ENCODE assay signal across 12 cellular contexts in genomic region chr2:64770781-64771334, GRCh38.
DNase-seq lines count a peak whose midpoint lies in the region; ATAC-seq and TF ChIP-seq lines count a peak whose summit lies in the region.
"Had no signal": no experiment of that assay in that cellular context is flagged by ENCODE, and none has a peak within 500 bp of the region (broad histone marks: within the 10 kb centered on the region; RNA-seq: fewer than 3 reads in every experiment).

No MANE protein-coding gene starts in this region.

- TF ChIP-seq CTCF in BJ (IDR thresholded peaks at IDR 0.05; ENCODE audit: insufficient read depth, low read depth, low read length) (0 out of 2 replicates have a peak, but pooled peaks have one; percentile 9), Panc1 (IDR thresholded peaks at IDR 0.05) (no peak)

- no peak overlapping the region for H3K23ac ChIP-seq in neuronal stem cell (ENCODE audit: low read depth, low read length, poor library complexity)

- intact Hi-C loops in Panc1 (cut with micrococcal nuclease; ENCODE audit: unreplicated experiment), result no loop called here

- H3K27ac ChIP-seq in Panc1 (ENCODE audit: low read length), result peak overlapping the region; percentile 55
- H3K27ac ChIP-seq in neuronal stem cell (replicated peaks; ENCODE audit: low read length), result no peak overlapping the region

- no peak overlapping the region for H2AK5ac ChIP-seq in neuronal stem cell (ENCODE audit: low read depth, low read length)

- no peak overlapping the region for H2AFZ ChIP-seq in neuronal stem cell (ENCODE audit: low read length)

- no peak overlapping the region for H2BK5ac ChIP-seq in neuronal stem cell (ENCODE audit: low read length)

- peak; percentile 6; the same call in 1 of the 2 replicates for ATAC-seq in Panc1
- ATAC-seq in GM18870 (IDR thresholded peaks at IDR 0.05; ENCODE audit: unreplicated experiment), result no peak
- ATAC-seq: activated T-helper 17 cell treated with anti-CD3 and anti-CD28 coated beads, Interleukin-2, amount 50 U/mL, for 72 hours; natural killer cell had no signal

- POLR2A ChIA-PET in BJ (lab: Charles Lee), result no interaction called here
- POLR2A ChIA-PET in Panc1 (lab: Charles Lee), result interaction anchor here (0.5 kb wide), 1 partner anchor 10 kb away, joined by 9 read pairs; no protein-coding TSS in a partner anchor

- no peak overlapping the region for H4K91ac ChIP-seq in neuronal stem cell (ENCODE audit: low read depth, low read length, poor library complexity)

- no peak overlapping the region for H3K9ac ChIP-seq in neuronal stem cell (ENCODE audit: low read depth, low read length, poor library complexity)

- H3K9me3 ChIP-seq in Panc1 (ENCODE audit: control insufficient read depth, insufficient read depth, low read depth, low read length) (no peaks in the 10 kb centered on the region), neuronal stem cell (replicated peaks in 1 of 2; ENCODE audit: control insufficient read depth in 2 of 2, insufficient read depth in 1 of 2, low read depth in 1 of 2, low read length in 2 of 2) (no peaks in the 10 kb centered on the region)

- in situ Hi-C loops in Panc1 (cut with HindIII; ENCODE audit: low pct_unique_long_range_greater_than_20kb, low sequenced_read_pairs), result no loop called here

- no peak overlapping the region for H2BK15ac ChIP-seq in neuronal stem cell (ENCODE audit: low read length)

- no peak overlapping the region for H3K4ac ChIP-seq in neuronal stem cell (ENCODE audit: low read length)

- H2BK120ac ChIP-seq in neuronal stem cell (ENCODE audit: low read depth, low read length), result peak overlapping the region; percentile 61

- BruUV-seq in Panc1 (replicated peaks; lab: Mats Ljungman, UMichigan), result no TSS peak

- no peak overlapping the region for H4K8ac ChIP-seq in neuronal stem cell (ENCODE audit: low read depth, low read length)

- H3K79me1 ChIP-seq in neuronal stem cell (ENCODE audit: low read depth, low read length), result no peaks in the 10 kb centered on the region

- H3K4me2 ChIP-seq in neuronal stem cell (ENCODE audit: insufficient read depth, low read length, poor library complexity, severe bottlenecking), result no peak overlapping the region

- H3K27me3 ChIP-seq in BJ (ENCODE audit: control insufficient read depth, insufficient read depth, low read length) (no peaks in the 10 kb centered on the region), Panc1 (ENCODE audit: control insufficient read depth, insufficient read depth, low read length) (no peaks in the 10 kb centered on the region; the same call in 1 of the 2 replicates), neuronal stem cell (ENCODE audit: control insufficient read depth in 3 of 3, insufficient read depth in 3 of 3, low read depth in 1 of 3, low read length in 3 of 3) (peaks cover 0 to 21% (median 2%) of the 10 kb centered on the region in 3 experiments)

- H3K18ac ChIP-seq in neuronal stem cell (ENCODE audit: low read length), result peak overlapping the region; percentile 17

- no peak overlapping the region for H3K4me3 ChIP-seq in BJ (ENCODE audit: low read depth, low read length)
- no peak overlapping the region for H3K4me3 ChIP-seq in Panc1 (ENCODE audit: low read depth in 2 of 2, low read length in 2 of 2)
- H3K4me3 ChIP-seq in neuronal stem cell (ENCODE audit: low read length in 2 of 2), result no peak overlapping the region

- CTCF ChIA-PET in BJ (lab: Yijun Ruan, JAX), result interaction anchor here (1.5 to 2.4 kb wide), 4 partner anchors 9 to 125 kb away, joined by 3 to 8 read pairs (median 5); no protein-coding TSS in a partner anchor
- CTCF ChIA-PET in Panc1 (lab: Charles Lee), result no interaction called here

- H3K36me3 ChIP-seq in BJ (ENCODE audit: control insufficient read depth, insufficient read depth, low read length) (no peaks in the 10 kb centered on the region), Panc1 (ENCODE audit: control insufficient read depth, insufficient read depth, low read length) (no peaks in the 10 kb centered on the region), neuronal stem cell (replicated peaks in 1 of 2; ENCODE audit: control insufficient read depth in 2 of 2, insufficient read depth in 2 of 2, low read length in 2 of 2) (no peaks in the 10 kb centered on the region)

- H3K4me1 ChIP-seq in Panc1 (ENCODE audit: control insufficient read depth, insufficient read depth, low read length) (peaks cover 40% of the 10 kb centered on the region), neuronal stem cell (ENCODE audit: control insufficient read depth in 2 of 2, insufficient read depth in 1 of 2, low read depth in 1 of 2, low read length in 2 of 2) (peaks cover 2 to 8% of the 10 kb centered on the region in 2 donors)

- no peak overlapping the region for H3K14ac ChIP-seq in neuronal stem cell (ENCODE audit: low read length)

- WGBS in neuronal stem cell (ENCODE audit: extremely low coverage in 2 of 2, insufficient read length in 2 of 2, insufficient replicate concordance in 1 of 2), 2 donors, result no CpG with 5 or more reads among the region's 5 CpGs

- DNase-seq in BJ (ENCODE audit: low read depth) (peak; percentile 63), Panc1 (ENCODE audit: low read depth, low spot score) (peak; percentile 64), fibroblast of gingiva (ENCODE audit: low read depth) (peak; percentile 81), neuronal stem cell (ENCODE audit: low spot score) (no peak), DMS114 treated with DMSO at 0.1 percent for 48 hours (lab: John Stamatoyannopoulos, UW; ENCODE audit: unreplicated experiment) (no peak), NCI-H1092 (lab: John Stamatoyannopoulos, UW) (no peak)
- no peak for DNase-seq in activated CD4-positive, alpha-beta T cell treated with anti-CD3 and anti-CD28 coated beads for 4 hours
- DNase-seq: GDM1, natural killer cell, NCI-H2227 treated with DMSO at 0.1 percent for 48 hours had no signal

- no peak overlapping the region for H2BK12ac ChIP-seq in neuronal stem cell (ENCODE audit: low read length)

Comparison
In these comparisons a context has a peak if more than half of its experiments do, and no peak if none do; other contexts are left out.
1. DNase-seq: peak in BJ (single experiment), Panc1 (single experiment) and fibroblast of gingiva (single experiment); none in neuronal stem cell (single experiment), DMS114 treated with DMSO at 0.1 percent for 48 hours (single experiment), NCI-H1092 (single experiment) and activated CD4-positive, alpha-beta T cell treated with anti-CD3 and anti-CD28 coated beads for 4 hours (0 of 2).